In the genomic region with DNA sequence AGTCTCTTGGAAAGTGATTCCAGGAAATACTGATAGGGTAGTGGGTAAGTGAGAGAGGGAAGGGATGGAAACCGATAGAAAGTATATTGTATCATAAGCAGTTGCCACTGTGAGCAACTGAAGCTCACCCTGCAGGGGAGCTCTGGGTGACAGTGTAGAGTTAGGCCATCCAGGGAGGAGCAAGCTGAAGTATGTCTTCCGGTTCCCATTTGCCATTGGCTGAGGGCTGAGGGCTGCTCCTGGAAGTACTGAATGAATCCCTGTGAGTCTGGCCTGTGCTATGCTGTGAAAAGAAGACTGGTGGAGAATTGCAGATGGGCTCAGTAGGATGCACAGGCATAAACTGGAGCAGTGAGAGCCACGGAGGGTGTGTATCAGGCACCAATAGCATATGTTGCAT, we compare ENCODE assay signal across 23 cellular contexts.
DNase-seq lines count a peak whose midpoint lies in the region; ATAC-seq and TF ChIP-seq lines count a peak whose summit lies in the region.
"Had no signal": no experiment of that assay in that cellular context is flagged by ENCODE, and none has a peak within 500 bp of the region (broad histone marks: within the 10 kb centered on the region; RNA-seq: fewer than 3 reads in every experiment).

No MANE protein-coding gene starts in this region.

- H4K20me1 ChIP-seq in HCT116 (ENCODE audit: insufficient read depth) = no peaks in the 10 kb centered on the region
- H4K20me1 ChIP-seq: BLaER1 had no signal

- no peaks in the 10 kb centered on the region for H3K36me3 ChIP-seq in A673 (ENCODE audit: insufficient read depth, low read length, poor library complexity, severe bottlenecking)
- no peaks in the 10 kb centered on the region for H3K36me3 ChIP-seq in HCT116 (ENCODE audit: control insufficient read depth in 1 of 2, insufficient read depth in 2 of 2, low read length in 2 of 2)
- H3K36me3 ChIP-seq: BLaER1, SJCRH30 had no signal

- H3K4me1 Mint-ChIP-seq in stimulated activated naive B cell treated with anti-CD40 and anti-IgM and Interleukin-4, amounts not matched to agents 10 μg/mL and 1 μg/mL and 100 μg/mL, for 72 hours = no peaks in the 10 kb centered on the region
- H3K4me1 Mint-ChIP-seq: CD4-positive, CD25-positive, alpha-beta regulatory T cell had no signal

- no peaks in the 10 kb centered on the region for H3K4me1 ChIP-seq in A673 (ENCODE audit: insufficient read depth, low read length, poor library complexity, severe bottlenecking)
- no peaks in the 10 kb centered on the region for H3K4me1 ChIP-seq in HCT116 (ENCODE audit: control insufficient read depth in 1 of 2, insufficient read depth in 2 of 2, low read length in 2 of 2)
- H3K4me1 ChIP-seq: BLaER1, SJCRH30 had no signal

- DNase-seq in A673 (ENCODE audit: low spot score) (peak; percentile 9), HCT116 (ENCODE audit: low read depth, low spot score) (no peak), iPS-NIHi7 (ENCODE audit: extremely low spot score) (peak; percentile 19), NCI-H1930 (lab: John Stamatoyannopoulos, UW) (no peak), NCI-H187 (lab: John Stamatoyannopoulos, UW) (no peak)
- no peak for DNase-seq in stimulated activated naive B cell treated with anti-CD40 and anti-IgM and Interleukin-4, amounts not matched to agents 10 μg/mL and 1 μg/mL and 100 μg/mL, for 72 hours
- DNase-seq: CD4-positive, CD25-positive, alpha-beta regulatory T cell; KBM-7; MV-4-11; NCI-H1105; NCI-H1436 treated with DMSO at 0.1 percent for 48 hours; NCI-H2029; NCI-H2171; NCI-H226; NCI-H510A; NCI-H69; PC-3; SJCRH30 had no signal

- TF ChIP-seq CTCF in A673 (conservative IDR thresholded peaks at IDR 0.05; ENCODE audit: low read depth, low read length) (no peak), HCT116 (IDR thresholded peaks at IDR 0.05 in 2 of 3, conservative IDR thresholded peaks at IDR 0.05 in 1 of 3; ENCODE audit: borderline replicate concordance in 1 of 3, insufficient read depth in 1 of 3, low read depth in 2 of 3, low read length in 2 of 3) (no peak)

- no peaks in the 10 kb centered on the region for H3K79me2 ChIP-seq in HCT116 (ENCODE audit: insufficient read depth, low read length)

- no peaks in the 10 kb centered on the region for H3K36me3 Mint-ChIP-seq in stimulated activated naive B cell treated with anti-CD40 and anti-IgM and Interleukin-4, amounts not matched to agents 10 μg/mL and 1 μg/mL and 100 μg/mL, for 72 hours
- H3K36me3 Mint-ChIP-seq: CD4-positive, CD25-positive, alpha-beta regulatory T cell had no signal

- H2AFZ ChIP-seq in HCT116 (ENCODE audit: low read depth, low read length, poor library complexity, severe bottlenecking) = no peak overlapping the region

- TF ChIP-seq POLR2A in HCT116 (IDR thresholded peaks at IDR 0.05; ENCODE audit: borderline replicate concordance, extremely low read depth, insufficient read depth, insufficient read length) = no peak

- H3K27ac ChIP-seq in A673 (ENCODE audit: low read depth, low read length, poor library complexity, severe bottlenecking) = no peak overlapping the region
- H3K27ac ChIP-seq in HCT116 (ENCODE audit: low read depth, low read length) = no peak overlapping the region
- H3K27ac ChIP-seq: BLaER1, SJCRH30 had no signal

- no TSS peak for BruUV-seq in A673 (replicated peaks; lab: Mats Ljungman, UMichigan)
- BruUV-seq in HCT116 (replicated peaks; lab: Mats Ljungman, UMichigan) = no TSS peak

- no peaks in the 10 kb centered on the region for H3K27me3 Mint-ChIP-seq in stimulated activated naive B cell treated with anti-CD40 and anti-IgM and Interleukin-4, amounts not matched to agents 10 μg/mL and 1 μg/mL and 100 μg/mL, for 72 hours
- H3K27me3 Mint-ChIP-seq: CD4-positive, CD25-positive, alpha-beta regulatory T cell had no signal

- no peak overlapping the region for H3K27ac Mint-ChIP-seq in stimulated activated naive B cell treated with anti-CD40 and anti-IgM and Interleukin-4, amounts not matched to agents 10 μg/mL and 1 μg/mL and 100 μg/mL, for 72 hours
- H3K27ac Mint-ChIP-seq: CD4-positive, CD25-positive, alpha-beta regulatory T cell had no signal

- no peak overlapping the region for H3K4me3 Mint-ChIP-seq in stimulated activated naive B cell treated with anti-CD40 and anti-IgM and Interleukin-4, amounts not matched to agents 10 μg/mL and 1 μg/mL and 100 μg/mL, for 72 hours
- H3K4me3 Mint-ChIP-seq: CD4-positive, CD25-positive, alpha-beta regulatory T cell had no signal

- CTCF ChIA-PET in A673 (lab: Charles Lee) (no interaction called here), HCT116 (lab: Charles Lee) (no interaction called here)

- no peaks in the 10 kb centered on the region for H3K27me3 ChIP-seq in A673 (replicated peaks; ENCODE audit: insufficient read depth, low read depth, low read length, poor library complexity)
- H3K27me3 ChIP-seq in HCT116 (ENCODE audit: insufficient read depth, low read length) = no peaks in the 10 kb centered on the region
- H3K27me3 ChIP-seq: BLaER1, SJCRH30 had no signal

- peaks cover 0 to 2% of the 10 kb centered on the region in 2 donors for H3K9me3 Mint-ChIP-seq in stimulated activated naive B cell treated with anti-CD40 and anti-IgM and Interleukin-4, amounts not matched to agents 10 μg/mL and 1 μg/mL and 100 μg/mL, for 72 hours

- RAD21 ChIA-PET in HCT116 (lab: Charles Lee; ENCODE audit: low non-redundant PET in 1 of 2, low total read pairs in 2 of 2, uncharacterized antibody in 2 of 2, unreplicated experiment in 2 of 2) = no interaction called here

- ATAC-seq in HCT116 (peak; percentile 30; the same call in 1 of the 2 replicates), HG02763 (IDR thresholded peaks at IDR 0.05; ENCODE audit: unreplicated experiment) (no peak), HG03280 (IDR thresholded peaks at IDR 0.05; ENCODE audit: unreplicated experiment) (no peak)
- ATAC-seq in stimulated activated naive B cell treated with anti-CD40 and anti-IgM and Interleukin-4, amounts not matched to agents 10 μg/mL and 1 μg/mL and 100 μg/mL, for 72 hours (replicated peaks) = peak; percentile 22 to 29
- ATAC-seq: PC-3, Right ventricle myocardium inferior, SK-N-SH treated with all-trans-retinoic acid at 6 μM for 48 hours had no signal

- no peak overlapping the region for H3K9ac ChIP-seq in HCT116 (ENCODE audit: low read length)
- H3K9ac ChIP-seq: BLaER1 had no signal

- no peak for TF ChIP-seq RAD21 in HCT116 (IDR thresholded peaks at IDR 0.05; ENCODE audit: low read depth)

- peaks cover 2% of the 10 kb centered on the region for H3K9me2 ChIP-seq in HCT116 (ENCODE audit: insufficient read depth)

- POLR2A ChIA-PET in A673 (lab: Charles Lee; ENCODE audit: low non-redundant PET) (no interaction called here), HCT116 (lab: Charles Lee) (no interaction called here)

- H3K9me3 ChIP-seq in A673 (ENCODE audit: low read depth, low read length, poor library complexity, severe bottlenecking) (no peaks in the 10 kb centered on the region), HCT116 (ENCODE audit: control insufficient read depth in 1 of 2, insufficient read depth in 1 of 2, low read depth in 1 of 2, low read length in 2 of 2) (no peaks in the 10 kb centered on the region)
- H3K9me3 ChIP-seq: BLaER1, SJCRH30 had no signal

- H3K4me3 ChIP-seq in A673 (ENCODE audit: low read depth, low read length, poor library complexity, severe bottlenecking) (no peak overlapping the region), HCT116 (replicated peaks in 1 of 2; ENCODE audit: low read depth in 1 of 2, low read length in 2 of 2) (no peak overlapping the region)
- H3K4me3 ChIP-seq: BLaER1, SJCRH30 had no signal

- intact Hi-C loops in A673 (cut with micrococcal nuclease; ENCODE audit: unreplicated experiment) (no loop called here), HCT116 (cut with micrococcal nuclease) (no loop called here)

- no peak overlapping the region for H3K4me2 ChIP-seq in HCT116 (ENCODE audit: low read length)
- H3K4me2 ChIP-seq: BLaER1 had no signal

TF ChIP-seq in HCT116, 20 proteins besides CTCF, POLR2A, EP300 and RAD21 (continues in another document):
- TF ChIP-seq CEBPB (IDR thresholded peaks at IDR 0.05; ENCODE audit: low read depth) (no peak), SRF (IDR thresholded peaks at IDR 0.05; ENCODE audit: low read depth) (no peak), EZH2 (IDR thresholded peaks at IDR 0.05) (no peak), JUND (IDR thresholded peaks at IDR 0.05) (no peak), ZNF274 (IDR thresholded peaks at IDR 0.05; ENCODE audit: low read depth, low read length) (no peak), SP1 (IDR thresholded peaks at IDR 0.05; ENCODE audit: low read depth) (no peak), EGR1 (IDR thresholded peaks at IDR 0.05; ENCODE audit: low read depth) (no peak), TCF7L2 (IDR thresholded peaks at IDR 0.05; ENCODE audit: borderline replicate concordance, extremely low read depth, insufficient read depth, insufficient read length) (no peak), EZH2phosphoT487 (IDR thresholded peaks at IDR 0.05; ENCODE audit: borderline replicate concordance) (no peak)
- TF ChIP-seq, protein P1, sequence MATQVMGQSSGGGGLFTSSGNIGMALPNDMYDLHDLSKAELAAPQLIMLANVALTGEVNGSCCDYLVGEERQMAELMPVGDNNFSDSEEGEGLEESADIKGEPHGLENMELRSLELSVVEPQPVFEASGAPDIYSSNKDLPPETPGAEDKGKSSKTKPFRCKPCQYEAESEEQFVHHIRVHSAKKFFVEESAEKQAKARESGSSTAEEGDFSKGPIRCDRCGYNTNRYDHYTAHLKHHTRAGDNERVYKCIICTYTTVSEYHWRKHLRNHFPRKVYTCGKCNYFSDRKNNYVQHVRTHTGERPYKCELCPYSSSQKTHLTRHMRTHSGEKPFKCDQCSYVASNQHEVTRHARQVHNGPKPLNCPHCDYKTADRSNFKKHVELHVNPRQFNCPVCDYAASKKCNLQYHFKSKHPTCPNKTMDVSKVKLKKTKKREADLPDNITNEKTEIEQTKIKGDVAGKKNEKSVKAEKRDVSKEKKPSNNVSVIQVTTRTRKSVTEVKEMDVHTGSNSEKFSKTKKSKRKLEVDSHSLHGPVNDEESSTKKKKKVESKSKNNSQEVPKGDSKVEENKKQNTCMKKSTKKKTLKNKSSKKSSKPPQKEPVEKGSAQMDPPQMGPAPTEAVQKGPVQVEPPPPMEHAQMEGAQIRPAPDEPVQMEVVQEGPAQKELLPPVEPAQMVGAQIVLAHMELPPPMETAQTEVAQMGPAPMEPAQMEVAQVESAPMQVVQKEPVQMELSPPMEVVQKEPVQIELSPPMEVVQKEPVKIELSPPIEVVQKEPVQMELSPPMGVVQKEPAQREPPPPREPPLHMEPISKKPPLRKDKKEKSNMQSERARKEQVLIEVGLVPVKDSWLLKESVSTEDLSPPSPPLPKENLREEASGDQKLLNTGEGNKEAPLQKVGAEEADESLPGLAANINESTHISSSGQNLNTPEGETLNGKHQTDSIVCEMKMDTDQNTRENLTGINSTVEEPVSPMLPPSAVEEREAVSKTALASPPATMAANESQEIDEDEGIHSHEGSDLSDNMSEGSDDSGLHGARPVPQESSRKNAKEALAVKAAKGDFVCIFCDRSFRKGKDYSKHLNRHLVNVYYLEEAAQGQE (IDR thresholded peaks at IDR 0.05; ENCODE audit: low read depth) = no peak

Comparison
In these comparisons a context has a peak if more than half of its experiments do, and no peak if none do; other contexts are left out.
1. DNase-seq: peak in A673 (single experiment) and iPS-NIHi7 (single experiment); none in HCT116 (single experiment), stimulated activated naive B cell treated with anti-CD40 and anti-IgM and Interleukin-4, amounts not matched to agents 10 μg/mL and 1 μg/mL and 100 μg/mL, for 72 hours (single experiment), NCI-H1930 (0 of 2) and NCI-H187 (0 of 2).
2. ATAC-seq: peak in HCT116 (single experiment) and stimulated activated naive B cell treated with anti-CD40 and anti-IgM and Interleukin-4, amounts not matched to agents 10 μg/mL and 1 μg/mL and 100 μg/mL, for 72 hours (2 of 2); none in HG02763 (single experiment) and HG03280 (single experiment).